ENCODE assay signal across 11 cellular contexts in the genomic region with DNA sequence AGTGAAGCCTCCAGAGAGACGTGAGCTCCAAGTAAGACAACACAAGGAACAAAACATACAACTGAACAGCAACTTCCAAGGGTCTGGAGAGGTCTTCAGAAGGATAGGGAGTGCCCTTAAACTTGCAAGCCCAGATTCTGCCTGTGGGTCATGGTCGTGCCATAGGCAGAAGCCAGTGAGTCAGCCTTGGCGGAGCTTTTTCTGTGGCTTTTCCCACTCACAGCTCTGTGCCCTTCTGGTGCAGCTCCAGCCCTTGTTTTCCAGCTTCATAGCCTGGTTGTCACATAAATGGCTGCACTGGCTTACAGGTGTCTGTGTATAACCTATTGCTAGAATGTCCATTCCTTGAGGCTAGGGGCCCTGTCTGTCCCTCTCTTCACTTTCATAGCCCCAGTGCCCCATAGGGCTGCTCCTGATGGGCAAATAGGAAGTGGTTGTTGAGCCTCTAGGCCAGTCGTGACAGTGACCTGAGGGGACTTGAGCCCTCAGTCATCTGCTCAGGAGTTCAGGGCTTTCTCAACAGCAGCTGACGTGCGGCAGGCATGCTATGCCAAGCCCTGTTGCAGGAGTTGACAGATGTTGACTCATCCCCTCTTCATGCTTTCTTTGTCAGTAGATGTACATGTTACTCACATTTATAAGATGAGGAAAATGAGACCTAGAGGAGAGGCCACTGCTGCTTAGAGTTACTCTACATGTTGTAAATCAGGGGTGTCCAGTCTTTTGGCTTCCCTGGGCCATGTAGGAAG. TPM values are rescaled to one million over a fixed set of nuclear protein-coding genes. Genes with fewer than 3 reads are reported as not detected.
DNase-seq lines count a peak whose midpoint lies in the region; ATAC-seq and TF ChIP-seq lines count a peak whose summit lies in the region.
"Had no signal": no experiment of that assay in that cellular context is flagged by ENCODE, and none has a peak within 500 bp of the region (broad histone marks: within the 10 kb centered on the region; RNA-seq: fewer than 3 reads in every experiment).

No MANE protein-coding gene starts in this region.

- no peak for DNase-seq in activated CD8-positive, alpha-beta T cell treated with anti-CD3 and anti-CD28 coated beads for 36 hours
- DNase-seq in activated CD8-positive, alpha-beta T cell treated with anti-CD3 and anti-CD28 coated beads, Interleukin-2, amount 10 ng/mL, durations not matched to agents 7 days and 5 days, result no peak
- DNase-seq in fibroblast of the conjunctiva (ENCODE audit: low read depth) (peak; percentile 72), NCI-H82 (lab: John Stamatoyannopoulos, UW) (no peak), NCI-H146 treated with DMSO at 0.1 percent for 48 hours (lab: John Stamatoyannopoulos, UW; ENCODE audit: unreplicated experiment) (no peak), SW480 (ENCODE audit: low spot score) (no peak)
- no peak for DNase-seq in stimulated activated effector memory CD8-positive, alpha-beta T cell treated with anti-CD3 and anti-CD28 coated beads, Interleukin-12 subunit alpha, Interleukin-12 subunit beta, amount 100 ng/mL, for 72 hours (ENCODE audit: low spot score in 2 of 2)
- DNase-seq: NCI-H146, spleen had no signal

- H3K36me3 Mint-ChIP-seq in activated CD8-positive, alpha-beta T cell treated with anti-CD3 and anti-CD28 coated beads for 36 hours (ENCODE audit: low read depth), result peaks cover 38% of the 10 kb centered on the region
- peaks cover 54% of the 10 kb centered on the region for H3K36me3 Mint-ChIP-seq in activated CD8-positive, alpha-beta T cell treated with anti-CD3 and anti-CD28 coated beads, Interleukin-2, amount 10 ng/mL, durations not matched to agents 7 days and 5 days (ENCODE audit: low read depth)
- peaks cover 88% of the 10 kb centered on the region for H3K36me3 Mint-ChIP-seq in stimulated activated effector memory CD8-positive, alpha-beta T cell treated with anti-CD3 and anti-CD28 coated beads, Interleukin-12 subunit alpha, Interleukin-12 subunit beta, amount 100 ng/mL, for 72 hours

- CTCF ChIA-PET in activated CD8-positive, alpha-beta T cell treated with anti-CD3 and anti-CD28 coated beads for 36 hours (lab: Charles Lee), result interaction anchor here (4.4 kb wide), 1 partner anchor 49 kb away, joined by 25 read pairs; no protein-coding TSS in a partner anchor
- CTCF ChIA-PET in activated CD8-positive, alpha-beta T cell treated with anti-CD3 and anti-CD28 coated beads, Interleukin-2, amount 10 ng/mL, durations not matched to agents 7 days and 5 days (lab: Charles Lee), result interaction anchor here (1.8 to 1.9 kb wide), 2 partner anchors 49 to 56 kb away, joined by 5 to 6 read pairs; no protein-coding TSS in a partner anchor

- TF ChIP-seq CTCF in activated CD8-positive, alpha-beta T cell treated with anti-CD3 and anti-CD28 coated beads for 36 hours (IDR thresholded peaks at IDR 0.05), result no peak

- ATAC-seq in activated CD8-positive, alpha-beta T cell treated with anti-CD3 and anti-CD28 coated beads for 36 hours, result peak; percentile 35
- ATAC-seq in activated CD8-positive, alpha-beta T cell treated with anti-CD3 and anti-CD28 coated beads, Interleukin-2, amount 10 ng/mL, durations not matched to agents 7 days and 5 days, result no peak
- peak; percentile 75 for ATAC-seq in SK-N-SH treated with all-trans-retinoic acid at 6 μM for 48 hours
- ATAC-seq in stimulated activated effector memory CD8-positive, alpha-beta T cell treated with anti-CD3 and anti-CD28 coated beads, Interleukin-12 subunit alpha, Interleukin-12 subunit beta, amount 100 ng/mL, for 72 hours, result peak; percentile 83

- H3K27ac Mint-ChIP-seq in activated CD8-positive, alpha-beta T cell treated with anti-CD3 and anti-CD28 coated beads for 36 hours, result peak overlapping the region; percentile 19
- no peak overlapping the region for H3K27ac Mint-ChIP-seq in activated CD8-positive, alpha-beta T cell treated with anti-CD3 and anti-CD28 coated beads, Interleukin-2, amount 10 ng/mL, durations not matched to agents 7 days and 5 days
- H3K27ac Mint-ChIP-seq in stimulated activated effector memory CD8-positive, alpha-beta T cell treated with anti-CD3 and anti-CD28 coated beads, Interleukin-12 subunit alpha, Interleukin-12 subunit beta, amount 100 ng/mL, for 72 hours, result peak overlapping the region; percentile 71
- H3K27ac Mint-ChIP-seq: T-helper 1 cell treated with Interleukin-12 subunit alpha and Interleukin-12 subunit beta and Interleukin-4 antibody, amounts not matched to agents 30 μg/mL and 1 μg/mL, for 36 hours had no signal

- no peaks in the 10 kb centered on the region for H3K9me3 Mint-ChIP-seq in activated CD8-positive, alpha-beta T cell treated with anti-CD3 and anti-CD28 coated beads for 36 hours
- H3K9me3 Mint-ChIP-seq in activated CD8-positive, alpha-beta T cell treated with anti-CD3 and anti-CD28 coated beads, Interleukin-2, amount 10 ng/mL, durations not matched to agents 7 days and 5 days (ENCODE audit: insufficient read depth), result no peaks in the 10 kb centered on the region
- H3K9me3 Mint-ChIP-seq in stimulated activated effector memory CD8-positive, alpha-beta T cell treated with anti-CD3 and anti-CD28 coated beads, Interleukin-12 subunit alpha, Interleukin-12 subunit beta, amount 100 ng/mL, for 72 hours, result no peaks in the 10 kb centered on the region
- H3K9me3 Mint-ChIP-seq: T-helper 1 cell treated with Interleukin-12 subunit alpha and Interleukin-12 subunit beta and Interleukin-4 antibody, amounts not matched to agents 30 μg/mL and 1 μg/mL, for 36 hours had no signal

- POLR2A ChIA-PET in activated CD8-positive, alpha-beta T cell treated with anti-CD3 and anti-CD28 coated beads for 36 hours (lab: Charles Lee), result interaction anchor here (1.0 to 1.6 kb wide), 3 partner anchors 9 to 36 kb away, joined by 4 to 8 read pairs (median 6); no protein-coding TSS in a partner anchor
- POLR2A ChIA-PET in activated CD8-positive, alpha-beta T cell treated with anti-CD3 and anti-CD28 coated beads, Interleukin-2, amount 10 ng/mL, durations not matched to agents 7 days and 5 days (lab: Charles Lee), result interaction anchor here (0.6 to 1.5 kb wide), 3 partner anchors 10 to 57 kb away, joined by 3 to 4 read pairs (median 3); no protein-coding TSS in a partner anchor

- intact Hi-C loops in activated CD8-positive, alpha-beta T cell treated with anti-CD3 and anti-CD28 coated beads for 36 hours (cut with micrococcal nuclease), result no loop called here

- no peaks in the 10 kb centered on the region for H3K27me3 Mint-ChIP-seq in activated CD8-positive, alpha-beta T cell treated with anti-CD3 and anti-CD28 coated beads for 36 hours
- no peaks in the 10 kb centered on the region for H3K27me3 Mint-ChIP-seq in activated CD8-positive, alpha-beta T cell treated with anti-CD3 and anti-CD28 coated beads, Interleukin-2, amount 10 ng/mL, durations not matched to agents 7 days and 5 days (ENCODE audit: low read depth)

- no peak overlapping the region for H3K4me3 Mint-ChIP-seq in activated CD8-positive, alpha-beta T cell treated with anti-CD3 and anti-CD28 coated beads for 36 hours
- no peak overlapping the region for H3K4me3 Mint-ChIP-seq in activated CD8-positive, alpha-beta T cell treated with anti-CD3 and anti-CD28 coated beads, Interleukin-2, amount 10 ng/mL, durations not matched to agents 7 days and 5 days
- no peak overlapping the region for H3K4me3 Mint-ChIP-seq in stimulated activated effector memory CD8-positive, alpha-beta T cell treated with anti-CD3 and anti-CD28 coated beads, Interleukin-12 subunit alpha, Interleukin-12 subunit beta, amount 100 ng/mL, for 72 hours
- H3K4me3 Mint-ChIP-seq: T-helper 1 cell treated with Interleukin-12 subunit alpha and Interleukin-12 subunit beta and Interleukin-4 antibody, amounts not matched to agents 30 μg/mL and 1 μg/mL, for 36 hours had no signal

- H3K4me1 Mint-ChIP-seq in activated CD8-positive, alpha-beta T cell treated with anti-CD3 and anti-CD28 coated beads for 36 hours (ENCODE audit: low read depth), result peaks cover 80% of the 10 kb centered on the region
- peaks cover 71% of the 10 kb centered on the region for H3K4me1 Mint-ChIP-seq in activated CD8-positive, alpha-beta T cell treated with anti-CD3 and anti-CD28 coated beads, Interleukin-2, amount 10 ng/mL, durations not matched to agents 7 days and 5 days (ENCODE audit: low read depth)
- peaks cover 80% of the 10 kb centered on the region for H3K4me1 Mint-ChIP-seq in stimulated activated effector memory CD8-positive, alpha-beta T cell treated with anti-CD3 and anti-CD28 coated beads, Interleukin-12 subunit alpha, Interleukin-12 subunit beta, amount 100 ng/mL, for 72 hours

TF ChIP-seq in SK-N-SH treated with all-trans-retinoic acid at 6 μM for 48 hours, 23 proteins besides CTCF, POLR2A, EP300 and RAD21:
- no peak for TF ChIP-seq TCF4 (CRISPR knock-in tag; IDR thresholded peaks at IDR 0.05; ENCODE audit: borderline replicate concordance)
- no peak for TF ChIP-seq ZFP3 (CRISPR knock-in tag; IDR thresholded peaks at IDR 0.05)

RNA-seq across cellular contexts. Expression of a gene that starts 7.4 kb away (rescaled TPM):
- 100 to 1,000 TPM; 110 to 118 TPM for total RNA-seq in activated CD8-positive, alpha-beta T cell treated with anti-CD3 and anti-CD28 coated beads for 36 hours
- 100 to 1,000 TPM; 155 to 161 TPM for total RNA-seq in activated CD8-positive, alpha-beta T cell treated with anti-CD3 and anti-CD28 coated beads, Interleukin-2, amount 10 ng/mL, durations not matched to agents 7 days and 5 days

RNA-seq across cellular contexts. Expression of a gene that starts 19.2 kb away (rescaled TPM):
- 10 to 100 TPM; 16.3 to 17.9 TPM for total RNA-seq in activated CD8-positive, alpha-beta T cell treated with anti-CD3 and anti-CD28 coated beads for 36 hours
- total RNA-seq in activated CD8-positive, alpha-beta T cell treated with anti-CD3 and anti-CD28 coated beads, Interleukin-2, amount 10 ng/mL, durations not matched to agents 7 days and 5 days, result 10 to 100 TPM; 29.2 to 30.1 TPM
